In genomic region chr6:46267515-46267914, GRCh38 we compare ENCODE assay signal across 7 cellular contexts.
"Had no signal": no experiment of that assay in that cellular context is flagged by ENCODE, and none has a peak within 500 bp of the region (broad histone marks: within the 10 kb centered on the region; RNA-seq: fewer than 3 reads in every experiment).

No MANE protein-coding gene starts in this region.

- H3K4me1 ChIP-seq: HAP-1 had no signal

- H3K36me3 ChIP-seq: HAP-1 had no signal

- FAIRE-seq: HTR-8/SVneo had no signal

- H3K9ac ChIP-seq: GM23248 had no signal

- H3K27ac ChIP-seq: GM23248 had no signal

- H3K9me3 ChIP-seq: HAP-1 had no signal

- H2AFZ ChIP-seq: GM23248 had no signal

- DNase-seq: GM23248, GOT3, H7, HFFc6 had no signal

- H3K4me3 ChIP-seq: GM23248, HAP-1 had no signal

- ATAC-seq: HCT116 had no signal
